ENCODE assay signal across 10 cellular contexts in the genomic region with DNA sequence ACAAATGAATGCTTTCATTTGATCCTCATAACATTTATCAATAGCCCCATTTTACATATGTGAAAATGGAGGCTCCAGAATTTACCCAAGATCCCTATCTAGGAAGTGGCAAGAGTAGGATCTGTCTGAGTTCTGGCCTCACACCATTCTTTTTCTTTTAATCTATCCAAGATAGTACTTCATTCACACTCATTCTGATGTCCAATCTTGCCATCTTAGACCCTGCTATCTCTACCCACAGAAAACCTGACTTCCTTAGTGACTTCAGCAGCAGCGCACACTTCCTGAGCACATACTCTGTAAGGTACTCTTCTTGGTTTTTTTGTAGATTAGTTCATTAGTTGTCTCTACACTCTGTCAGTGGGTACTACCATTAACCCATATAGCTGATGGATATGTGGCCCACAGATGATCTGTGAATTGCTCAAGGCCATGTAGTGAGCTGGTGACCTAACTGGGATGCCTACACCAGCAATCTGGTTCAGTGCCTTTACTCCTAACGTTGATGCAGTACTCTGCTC. TPM values are rescaled to one million over a fixed set of nuclear protein-coding genes. Genes with fewer than 3 reads are reported as not detected.
DNase-seq lines count a peak whose midpoint lies in the region; ATAC-seq and TF ChIP-seq lines count a peak whose summit lies in the region.
"Had no signal": no experiment of that assay in that cellular context is flagged by ENCODE, and none has a peak within 500 bp of the region (broad histone marks: within the 10 kb centered on the region; RNA-seq: fewer than 3 reads in every experiment).

No MANE protein-coding gene starts in this region.

- no peak for TF ChIP-seq CTCF in Caco-2 (IDR thresholded peaks at IDR 0.05; ENCODE audit: insufficient read depth in 1 of 2, low read depth in 1 of 2, low read length in 1 of 2, severe bottlenecking in 1 of 2, unreplicated experiment in 1 of 2)
- TF ChIP-seq CTCF in PC-3 (conservative IDR thresholded peaks at IDR 0.05; ENCODE audit: low read depth, low read length) = no peak
- no peak for TF ChIP-seq CTCF in gastrocnemius medialis (IDR thresholded peaks at IDR 0.05 in 4 of 5, conservative IDR thresholded peaks at IDR 0.05 in 1 of 5)
- no peak for TF ChIP-seq CTCF in osteocyte (IDR thresholded peaks at IDR 0.05)
- TF ChIP-seq CTCF in lower leg skin (IDR thresholded peaks at IDR 0.05) = no peak

- intact Hi-C loops in Caco-2 (cut with micrococcal nuclease; ENCODE audit: unreplicated experiment) = no loop called here
- intact Hi-C loops in PC-3 (cut with micrococcal nuclease) = no loop called here
- intact Hi-C loops in gastrocnemius medialis (cut with DNase I; ENCODE audit: low total_unique reads) = loop anchor here (5.0 kb wide), 1 partner anchor 143 kb away; a partner anchor contains a TSS
- intact Hi-C loops in lower leg skin (cut with DNase I; ENCODE audit: low total_unique reads) = no loop called here

- DNase-seq in Caco-2 (no peak), PC-3 (peak; percentile 2), gastrocnemius medialis (no peak), 8988T (no peak), osteocyte (ENCODE audit: extremely low spot score, unreplicated experiment) (no peak), lower leg skin (ENCODE audit: low spot score in 2 of 2) (no peak), iPS-NIHi7 (ENCODE audit: extremely low spot score) (no peak)
- no peak for DNase-seq in effector memory CD4-positive, alpha-beta T cell
- DNase-seq: NCI-H1105 treated with DMSO at 0.1 percent for 48 hours had no signal

- no peak overlapping the region for H3K4me2 ChIP-seq in PC-3 (ENCODE audit: low read length)

- 51 to 68% methylated on average over 2 of the region's 2 CpGs for WGBS in lower leg skin, 2 donors

- H3K27ac Mint-ChIP-seq in Caco-2 (ENCODE audit: unreplicated experiment) (peak overlapping the region; percentile 81), osteocyte (ENCODE audit: unreplicated experiment) (no peak overlapping the region)

- H3K9me2 ChIP-seq in PC-3 (replicated peaks; ENCODE audit: low read length) = no peaks in the 10 kb centered on the region

- H3K27ac ChIP-seq in PC-3 (ENCODE audit: low read length) (peak overlapping the region; percentile 57; the same call in 1 of the 2 replicates), gastrocnemius medialis (peak overlapping the region; percentile 82 to 98 (median 92))
- H3K27ac ChIP-seq in effector memory CD4-positive, alpha-beta T cell (ENCODE audit: insufficient read depth, low read length, poor library complexity, severe bottlenecking) = peak overlapping the region; percentile 77

- H3K27me3 ChIP-seq in Caco-2 (replicated peaks; ENCODE audit: control insufficient read depth, insufficient read depth, low read length) (no peaks in the 10 kb centered on the region), PC-3 (ENCODE audit: low read length) (no peaks in the 10 kb centered on the region), gastrocnemius medialis (no peaks in the 10 kb centered on the region)
- H3K27me3 ChIP-seq in effector memory CD4-positive, alpha-beta T cell (replicated peaks; ENCODE audit: control insufficient read depth, insufficient read depth, low read length, poor library complexity, severe bottlenecking) = no peaks in the 10 kb centered on the region
- H3K27me3 ChIP-seq: SJSA1 had no signal

- TF ChIP-seq POLR2A in gastrocnemius medialis (IDR thresholded peaks at IDR 0.05) (no peak), lower leg skin (IDR thresholded peaks at IDR 0.05) (no peak)

- H3K9me3 Mint-ChIP-seq in Caco-2 (ENCODE audit: unreplicated experiment) (no peaks in the 10 kb centered on the region), osteocyte (ENCODE audit: unreplicated experiment) (no peaks in the 10 kb centered on the region)

- H3K9ac ChIP-seq in PC-3 (ENCODE audit: low read length) = no peak overlapping the region

- ATAC-seq in PC-3 (no peak), gastrocnemius medialis (no peak)

- peaks cover 19% of the 10 kb centered on the region for H3K36me3 ChIP-seq in Caco-2 (ENCODE audit: control insufficient read depth, insufficient read depth, low read length)
- H3K36me3 ChIP-seq in PC-3 (ENCODE audit: low read depth, low read length) = peaks cover 72% of the 10 kb centered on the region
- no peaks in the 10 kb centered on the region for H3K36me3 ChIP-seq in effector memory CD4-positive, alpha-beta T cell (ENCODE audit: control insufficient read depth, insufficient read depth, low read length)
- no peaks in the 10 kb centered on the region for H3K36me3 ChIP-seq in gastrocnemius medialis

- CTCF ChIA-PET in Caco-2 (lab: Charles Lee) (interaction anchor here (0.6 to 2.0 kb wide), 10 partner anchors 9 to 120 kb away, joined by 3 to 14 read pairs (median 4); no protein-coding TSS in a partner anchor), PC-3 (lab: Charles Lee) (interaction anchor here (1.1 kb wide), 1 partner anchor 50 kb away, joined by 5 read pairs; no protein-coding TSS in a partner anchor)

- BruUV-seq in Caco-2 (replicated peaks; lab: Mats Ljungman, UMichigan) = no TSS peak
- no TSS peak for BruUV-seq in PC-3 (replicated peaks; lab: Mats Ljungman, UMichigan)

- H3K36me3 Mint-ChIP-seq in Caco-2 (ENCODE audit: insufficient read depth, unreplicated experiment) (peaks cover 100% of the 10 kb centered on the region), osteocyte (ENCODE audit: unreplicated experiment) (peaks cover 7% of the 10 kb centered on the region)

- H3K79me2 ChIP-seq in PC-3 (ENCODE audit: low read length) = peaks cover 94% of the 10 kb centered on the region

- POLR2A ChIA-PET in Caco-2 (lab: Charles Lee) = interaction anchor here (0.6 to 2.0 kb wide), 2 partner anchors 9 to 49 kb away, joined by 5 to 7 read pairs; no protein-coding TSS in a partner anchor
- POLR2A ChIA-PET in PC-3 (lab: Charles Lee; ENCODE audit: unreplicated experiment) = no interaction called here

- H3K4me3 Mint-ChIP-seq in Caco-2 (ENCODE audit: unreplicated experiment) (no peak overlapping the region), osteocyte (ENCODE audit: unreplicated experiment) (no peak overlapping the region)

- in situ Hi-C loops in gastrocnemius medialis (cut with MboI; ENCODE audit: low sequenced_read_pairs in 4 of 4) = loop anchor here in 1 of 4 donors (25.0 kb wide), 1 partner anchor 138 kb away; a partner anchor contains a TSS

- H3K9me3 ChIP-seq in Caco-2 (no peaks in the 10 kb centered on the region), PC-3 (ENCODE audit: low read length) (no peaks in the 10 kb centered on the region), gastrocnemius medialis (no peaks in the 10 kb centered on the region)
- no peaks in the 10 kb centered on the region for H3K9me3 ChIP-seq in effector memory CD4-positive, alpha-beta T cell (ENCODE audit: control insufficient read depth, low read length)
- H3K9me3 ChIP-seq: SJSA1 had no signal

- H3K4me1 ChIP-seq in Caco-2 (peaks cover 77% of the 10 kb centered on the region), PC-3 (ENCODE audit: insufficient read depth, low read length) (peaks cover 26% of the 10 kb centered on the region), gastrocnemius medialis (peaks cover 86 to 97% of the 10 kb centered on the region in 2 donors)
- peaks cover 52% of the 10 kb centered on the region for H3K4me1 ChIP-seq in effector memory CD4-positive, alpha-beta T cell (ENCODE audit: control insufficient read depth, insufficient read depth, low read length, poor library complexity, severe bottlenecking)

- H3K4me1 Mint-ChIP-seq in Caco-2 (ENCODE audit: low read depth, unreplicated experiment) (peaks cover 74% of the 10 kb centered on the region), osteocyte (ENCODE audit: unreplicated experiment) (peaks cover 50% of the 10 kb centered on the region)

- H3K4me3 ChIP-seq in Caco-2 (ENCODE audit: low read depth, low read length) (no peak overlapping the region), PC-3 (ENCODE audit: low read length) (no peak overlapping the region), gastrocnemius medialis (no peak overlapping the region), lower leg skin (ENCODE audit: low read depth, poor library complexity, severe bottlenecking) (no peak overlapping the region)
- peak overlapping the region; percentile 14 for H3K4me3 ChIP-seq in effector memory CD4-positive, alpha-beta T cell (ENCODE audit: insufficient read depth, low read depth, low read length, poor library complexity, severe bottlenecking)
- H3K4me3 ChIP-seq: SJSA1 had no signal

- H2AFZ ChIP-seq in PC-3 (ENCODE audit: low read length) = no peak overlapping the region

- no peaks in the 10 kb centered on the region for H3F3A ChIP-seq in PC-3 (ENCODE audit: low read length, unreplicated experiment)

- peaks cover 14% of the 10 kb centered on the region; the same call in 1 of the 2 replicates for H4K20me1 ChIP-seq in PC-3 (ENCODE audit: low read length)

- H3K27me3 Mint-ChIP-seq in Caco-2 (ENCODE audit: insufficient read depth, unreplicated experiment) = no peaks in the 10 kb centered on the region
- H3K27me3 Mint-ChIP-seq in osteocyte (ENCODE audit: unreplicated experiment) = no peaks in the 10 kb centered on the region

RNA-seq across cellular contexts. Expression of a gene that starts 36.3 kb away (rescaled TPM):
- total RNA-seq in Caco-2 (2022) (not detected in 2 replicates), PC-3 (2014; rRNA removed) (not detected in 2 replicates), gastrocnemius medialis (10 to 100 TPM in 1 of 4 donors, 1 to 10 TPM in 3; 3.9 to 10.4 (median 4.3) TPM), osteocyte (not detected in 2 replicates), lower leg skin (10 to 100 TPM in 1 of 4 donors, 1 to 10 TPM in 2, under 1 TPM in 1; 0.67 to 19.0 (median 3.3) TPM)
- total RNA-seq: SJSA1 had no signal

RNA-seq across cellular contexts. Expression of a gene that starts 48.7 kb away (rescaled TPM):
- total RNA-seq in Caco-2 (2022) (444 and 469 TPM in 2 replicates), PC-3 (2014; rRNA removed) (260 and 277 TPM in 2 replicates), gastrocnemius medialis (10 to 100 TPM; 41.5 to 87.8 (median 55.3) TPM), osteocyte (67.0 and 69.4 TPM in 2 replicates), lower leg skin (100 to 1,000 TPM; 115 to 152 (median 125) TPM)
